1 cellular context compared by ENCODE assay signal in the genomic region with DNA sequence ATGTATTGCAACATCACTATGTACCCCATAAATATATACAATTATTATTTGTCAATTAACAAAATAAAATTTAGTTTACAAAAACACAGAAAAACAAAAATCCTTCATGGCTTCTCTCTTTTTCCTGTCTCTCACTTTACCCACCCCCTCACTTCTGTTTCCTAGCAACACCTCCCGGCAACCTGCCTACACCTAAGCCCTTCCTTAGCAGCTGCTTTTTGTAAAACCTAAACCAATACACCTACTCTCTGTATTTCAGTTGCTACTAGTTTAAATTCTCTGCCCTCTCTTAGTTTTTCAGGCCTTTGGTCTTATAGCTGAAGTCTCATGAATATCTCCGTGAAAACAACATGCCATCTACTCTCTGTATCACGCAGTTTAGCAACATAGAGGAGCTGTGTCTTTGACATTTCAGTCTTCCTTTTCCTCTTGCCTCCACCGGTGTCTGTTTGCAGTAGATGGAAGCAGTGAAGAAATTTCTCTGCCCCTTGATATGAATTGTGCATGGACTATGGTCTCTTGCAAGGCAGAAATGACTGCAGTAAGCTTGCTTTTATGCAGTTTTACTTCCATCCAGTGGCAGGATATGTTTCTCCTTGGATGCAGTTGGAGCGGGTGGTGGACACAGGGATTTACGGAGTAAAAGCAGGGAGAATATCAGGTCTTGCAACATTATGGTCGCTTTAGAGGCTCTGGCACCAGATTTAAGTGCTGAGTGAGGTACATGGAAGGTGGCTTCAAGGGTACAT.
TF ChIP-seq lines count a peak whose summit lies in the region.

No MANE protein-coding gene starts in this region.

TF ChIP-seq in K562, 482 proteins besides CTCF, POLR2A, EP300 and RAD21:
- TF ChIP-seq RFX1 (IDR thresholded peaks at IDR 0.05), result 0 out of 2 replicates have a peak, but pooled peaks have one; percentile 20
- TF ChIP-seq MCM5 (IDR thresholded peaks at IDR 0.05; ENCODE audit: low read depth), result no peak
